1 cellular context compared by ENCODE assay signal in genomic region chr3:193998628-193999027, GRCh38.
TF ChIP-seq lines count a peak whose summit lies in the region.

No MANE protein-coding gene starts in this region.

TF ChIP-seq in H1, 55 proteins besides CTCF, POLR2A, EP300 and RAD21 (continued from another document):
- TF ChIP-seq HDAC2 (IDR thresholded peaks at IDR 0.05; ENCODE audit: borderline replicate concordance in 1 of 2, low read depth in 2 of 2, low read length in 2 of 2) (no peak), ATF3 (IDR thresholded peaks at IDR 0.05; ENCODE audit: insufficient read depth, low read depth, low read length) (no peak), MAX (IDR thresholded peaks at IDR 0.05) (no peak), CHD7 (IDR thresholded peaks at IDR 0.05; ENCODE audit: insufficient replicate concordance, low read length) (no peak), KDM4A (IDR thresholded peaks at IDR 0.05; ENCODE audit: low read depth, low read length, severe bottlenecking) (no peak)
TF ChIP-seq in H1: peak in this region for 0.
